Comparison of ENCODE assay signal across 20 cellular contexts in the genomic region with DNA sequence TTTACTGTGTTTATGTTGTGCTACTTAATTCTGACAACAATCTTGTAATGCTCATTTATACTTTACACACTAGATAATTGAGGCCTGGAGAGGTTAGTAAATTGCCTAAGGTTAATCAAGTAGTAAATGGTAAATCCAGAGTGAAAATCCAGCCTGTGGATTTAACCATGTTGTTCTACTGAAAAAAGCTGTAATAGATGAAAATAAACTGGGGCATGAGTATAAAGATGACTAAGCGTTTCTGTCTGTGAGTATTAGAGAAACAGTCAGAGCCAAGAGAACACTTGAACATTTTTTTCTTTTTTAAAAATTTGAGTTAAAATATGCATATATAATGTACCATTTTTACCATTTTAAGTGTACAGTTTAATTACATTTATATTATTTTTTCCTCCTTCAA. TPM values are rescaled to one million over a fixed set of nuclear protein-coding genes. Genes with fewer than 3 reads are reported as not detected.
A peak's percentile ranks its signal among the peaks of the same experiment; 100 is the strongest.
DNase-seq lines count a peak whose midpoint lies in the region; ATAC-seq and TF ChIP-seq lines count a peak whose summit lies in the region.
"Had no signal": no experiment of that assay in that cellular context is flagged by ENCODE, and none has a peak within 500 bp of the region (broad histone marks: within the 10 kb centered on the region; RNA-seq: fewer than 3 reads in every experiment).

No MANE protein-coding gene starts in this region.

- no peaks in the 10 kb centered on the region for H3K4me1 ChIP-seq in right atrium auricular region
- H3K4me1 ChIP-seq in effector memory CD4-positive, alpha-beta T cell (ENCODE audit: control insufficient read depth, insufficient read depth, low read length, poor library complexity, severe bottlenecking), result no peaks in the 10 kb centered on the region
- H3K4me1 ChIP-seq: BLaER1, foreskin keratinocyte, HAP-1, tibial artery had no signal

- no peak for ATAC-seq in HG02610 (IDR thresholded peaks at IDR 0.05; ENCODE audit: unreplicated experiment)
- ATAC-seq in HG03432 (IDR thresholded peaks at IDR 0.05; ENCODE audit: unreplicated experiment), result no peak
- ATAC-seq: activated CD8-positive, alpha-beta memory T cell treated with anti-CD3 and anti-CD28 coated beads, Interleukin-2, amount 10 ng/mL, durations not matched to agents 7 days and 5 days; foreskin keratinocyte; left lobe of liver; stimulated activated effector memory CD8-positive, alpha-beta T cell treated with anti-CD3 and anti-CD28 coated beads, Interleukin-12 subunit alpha, Interleukin-12 subunit beta, amount 100 ng/mL, for 72 hours had no signal

- H3K27me3 ChIP-seq in dorsolateral prefrontal cortex (no peaks in the 10 kb centered on the region), right atrium auricular region (no peaks in the 10 kb centered on the region)
- no peaks in the 10 kb centered on the region for H3K27me3 ChIP-seq in effector memory CD4-positive, alpha-beta T cell (replicated peaks; ENCODE audit: control insufficient read depth, insufficient read depth, low read length, poor library complexity, severe bottlenecking)
- H3K27me3 ChIP-seq: adrenal gland, BLaER1, foreskin keratinocyte, tibial artery had no signal

- intact Hi-C loops in dorsolateral prefrontal cortex (cut with DNase I), result no loop called here

- DNase-seq in G401 (ENCODE audit: low spot score), result peak; percentile 35
- DNase-seq in OCI-M1 (lab: John Stamatoyannopoulos, UW), result peak; percentile 46
- no peak for DNase-seq in dorsolateral prefrontal cortex
- DNase-seq in renal cortical epithelial cell (ENCODE audit: low read depth), result peak; percentile 43
- no peak for DNase-seq in right atrium auricular region (ENCODE audit: low spot score)
- DNase-seq in effector memory CD4-positive, alpha-beta T cell, result no peak
- DNase-seq: activated CD4-positive, alpha-beta T cell treated with anti-CD3 and anti-CD28 coated beads for 1 hour; activated CD8-positive, alpha-beta memory T cell treated with anti-CD3 and anti-CD28 coated beads, Interleukin-2, amount 10 ng/mL, durations not matched to agents 7 days and 5 days; activated effector memory CD4-positive, alpha-beta T cell treated with anti-CD3 and anti-CD28 coated beads, Interleukin-2, amount 50 U/mL, for 16 hours; adrenal gland; foreskin keratinocyte; NCI-H2081; SIG-M5; tibial artery had no signal

- H3K4me3 ChIP-seq in dorsolateral prefrontal cortex, result no peak overlapping the region
- H3K4me3 ChIP-seq in right atrium auricular region, result no peak overlapping the region
- no peak overlapping the region for H3K4me3 ChIP-seq in effector memory CD4-positive, alpha-beta T cell (ENCODE audit: insufficient read depth, low read depth, low read length, poor library complexity, severe bottlenecking)
- H3K4me3 ChIP-seq: BLaER1, HAP-1, tibial artery had no signal

- H3K9me3 ChIP-seq in right atrium auricular region, result no peaks in the 10 kb centered on the region
- H3K9me3 ChIP-seq in effector memory CD4-positive, alpha-beta T cell (ENCODE audit: control insufficient read depth, low read length), result no peaks in the 10 kb centered on the region
- H3K9me3 ChIP-seq: adrenal gland, BLaER1, HAP-1, tibial artery had no signal

- H3K36me3 ChIP-seq in right atrium auricular region, result no peaks in the 10 kb centered on the region
- H3K36me3 ChIP-seq in effector memory CD4-positive, alpha-beta T cell (ENCODE audit: control insufficient read depth, insufficient read depth, low read length), result no peaks in the 10 kb centered on the region
- H3K36me3 ChIP-seq: adrenal gland, BLaER1, HAP-1, tibial artery had no signal

- in situ Hi-C loops in G401 (cut with HindIII; ENCODE audit: low sequenced_read_pairs), result no loop called here

- H3K27ac ChIP-seq in dorsolateral prefrontal cortex, result peak overlapping the region in 39 of 59 donors; percentile 1 to 67 (median 41)
- H3K27ac ChIP-seq in right atrium auricular region, result no peak overlapping the region
- no peak overlapping the region for H3K27ac ChIP-seq in effector memory CD4-positive, alpha-beta T cell (ENCODE audit: insufficient read depth, low read length, poor library complexity, severe bottlenecking)
- H3K27ac ChIP-seq: BLaER1, foreskin keratinocyte, tibial artery had no signal

- TF ChIP-seq CTCF in dorsolateral prefrontal cortex (IDR thresholded peaks at IDR 0.05 in 54 of 56, conservative IDR thresholded peaks at IDR 0.05 in 2 of 56; ENCODE audit: low read depth in 1 of 56, partially characterized antibody in 56 of 56) (no peak), right atrium auricular region (IDR thresholded peaks at IDR 0.05) (no peak)

RNA-seq across cellular contexts. Expression of gene LEPR, which starts 47.9 kb away (rescaled TPM):
- total RNA-seq in G401 (2014; rRNA removed; shearing (Covaris generic)), result 4.1 and 4.4 TPM in 2 replicates
- total RNA-seq in dorsolateral prefrontal cortex (10 to 100 TPM in 48 of 120 experiments, 1 to 10 TPM in 72; 3.9 to 33.4 (median 9.2) TPM), renal cortical epithelial cell (51.1 and 128 TPM in 2 replicates), right atrium auricular region (10 to 100 TPM; 10.8 to 25.2 TPM)

RNA-seq across cellular contexts. Expression of gene LEPROT, which starts 47.9 kb away (rescaled TPM):
- 15.1 and 18.0 TPM in 2 replicates for total RNA-seq in G401 (2014; rRNA removed; shearing (Covaris generic))
- 10 to 100 TPM; 20.6 to 68.1 (median 34.2) TPM for total RNA-seq in dorsolateral prefrontal cortex
- total RNA-seq in renal cortical epithelial cell, result 111 and 217 TPM in 2 replicates
- total RNA-seq in right atrium auricular region, result 10 to 100 TPM; 42.7 to 44.6 TPM

Comparison
In these comparisons a context has a peak if more than half of its experiments do, and no peak if none do; other contexts are left out.
1. DNase-seq: peak in G401 (single experiment), OCI-M1 (single experiment) and renal cortical epithelial cell (single experiment); none in dorsolateral prefrontal cortex (0 of 10), right atrium auricular region (single experiment) and effector memory CD4-positive, alpha-beta T cell (0 of 3).
2. H3K27ac ChIP-seq: peak in dorsolateral prefrontal cortex (39 of 59); none in right atrium auricular region (0 of 2) and effector memory CD4-positive, alpha-beta T cell (single experiment).